In genomic region chr4:1315838-1316536, GRCh38 we compare ENCODE assay signal across 21 cellular contexts. TPM values are rescaled to one million over a fixed set of nuclear protein-coding genes. Genes with fewer than 3 reads are reported as not detected.
DNase-seq lines count a peak whose midpoint lies in the region; ATAC-seq and TF ChIP-seq lines count a peak whose summit lies in the region.
"Had no signal": no experiment of that assay in that cellular context is flagged by ENCODE, and none has a peak within 500 bp of the region (broad histone marks: within the 10 kb centered on the region; RNA-seq: fewer than 3 reads in every experiment).

No MANE protein-coding gene starts in this region.

- H3K36me3 ChIP-seq in CD4-positive, alpha-beta memory T cell (ENCODE audit: insufficient read depth, low read length): peaks cover 43% of the 10 kb centered on the region
- H3K36me3 ChIP-seq in esophagus squamous epithelium: peaks cover 32 to 98% (median 40%) of the 10 kb centered on the region in 3 donors

- H3K4me1 Mint-ChIP-seq in activated CD4-positive, alpha-beta T cell treated with anti-CD3 and anti-CD28 coated beads, Interleukin-2, amount 10 ng/mL, durations not matched to agents 24 days and 14 days: peaks cover 25% of the 10 kb centered on the region
- peaks cover 20 to 32% (median 25%) of the 10 kb centered on the region in 4 donors for H3K4me1 Mint-ChIP-seq in CD4-positive, alpha-beta memory T cell
- H3K4me1 Mint-ChIP-seq in activated CD4-positive, alpha-beta memory T cell treated with anti-CD3 and anti-CD28 coated beads for 36 hours (ENCODE audit: low read depth): peaks cover 16% of the 10 kb centered on the region
- H3K4me1 Mint-ChIP-seq in chondrocyte (ENCODE audit: low read depth): no peaks in the 10 kb centered on the region

- H3K9me3 ChIP-seq in CD4-positive, alpha-beta memory T cell (ENCODE audit: control insufficient read depth in 1 of 2, low read length in 2 of 2): no peaks in the 10 kb centered on the region
- no peaks in the 10 kb centered on the region for H3K9me3 ChIP-seq in esophagus squamous epithelium
- H3K9me3 ChIP-seq: A549, neutrophil, prostate gland, upper lobe of right lung had no signal

- peaks cover 60% of the 10 kb centered on the region for H3K36me3 Mint-ChIP-seq in activated CD4-positive, alpha-beta T cell treated with anti-CD3 and anti-CD28 coated beads, Interleukin-2, amount 10 ng/mL, durations not matched to agents 24 days and 14 days (ENCODE audit: low read depth)
- peaks cover 32 to 60% of the 10 kb centered on the region in 2 donors for H3K36me3 Mint-ChIP-seq in CD4-positive, alpha-beta memory T cell
- H3K36me3 Mint-ChIP-seq in activated CD4-positive, alpha-beta memory T cell treated with anti-CD3 and anti-CD28 coated beads for 36 hours: peaks cover 37% of the 10 kb centered on the region
- peaks cover 28% of the 10 kb centered on the region for H3K36me3 Mint-ChIP-seq in chondrocyte (ENCODE audit: low read depth)

- WGBS in esophagus squamous epithelium, 2 donors: 89 to 92% methylated on average over 12 to 21 of the region's 27 CpGs

- ATAC-seq in left colon: no peak
- ATAC-seq: A549; activated CD4-positive, CD25-positive, alpha-beta regulatory T cell treated with anti-CD3 and anti-CD28 coated beads, Interleukin-2, amount 50 U/mL, for 24 hours; GM23338; upper lobe of right lung had no signal

- peak overlapping the region; percentile 9 for H3K27ac ChIP-seq in CD4-positive, alpha-beta memory T cell (ENCODE audit: low read depth, low read length)
- no peak overlapping the region for H3K27ac ChIP-seq in esophagus squamous epithelium
- H3K27ac ChIP-seq in substantia nigra (ENCODE audit: low read depth, low read length, poor library complexity, severe bottlenecking): no peak overlapping the region
- H3K27ac ChIP-seq: A549, neutrophil, prostate gland, upper lobe of right lung had no signal

- intact Hi-C loops in activated CD4-positive, alpha-beta T cell treated with anti-CD3 and anti-CD28 coated beads, Interleukin-2, amount 10 ng/mL, durations not matched to agents 24 days and 14 days (cut with micrococcal nuclease): no loop called here
- intact Hi-C loops in CD4-positive, alpha-beta memory T cell (cut with micrococcal nuclease): no loop called here
- intact Hi-C loops in activated CD4-positive, alpha-beta memory T cell treated with anti-CD3 and anti-CD28 coated beads for 36 hours (cut with micrococcal nuclease): no loop called here
- intact Hi-C loops in esophagus squamous epithelium (cut with DNase I) (no loop called here), left colon (cut with DNase I, micrococcal nuclease) (no loop called here)

- H3K9me3 Mint-ChIP-seq in activated CD4-positive, alpha-beta T cell treated with anti-CD3 and anti-CD28 coated beads, Interleukin-2, amount 10 ng/mL, durations not matched to agents 24 days and 14 days: no peaks in the 10 kb centered on the region
- H3K9me3 Mint-ChIP-seq in CD4-positive, alpha-beta memory T cell: peaks cover 0 to 5% (median 0%) of the 10 kb centered on the region in 8 donors
- H3K9me3 Mint-ChIP-seq in activated CD4-positive, alpha-beta memory T cell treated with anti-CD3 and anti-CD28 coated beads for 36 hours: no peaks in the 10 kb centered on the region
- no peaks in the 10 kb centered on the region for H3K9me3 Mint-ChIP-seq in chondrocyte (ENCODE audit: low read depth)

- H3K4me1 ChIP-seq in CD4-positive, alpha-beta memory T cell (ENCODE audit: insufficient read depth, low read length): peaks cover 21% of the 10 kb centered on the region
- peaks cover 0 to 11% (median 0%) of the 10 kb centered on the region in 3 donors for H3K4me1 ChIP-seq in esophagus squamous epithelium
- H3K4me1 ChIP-seq: A549, prostate gland, upper lobe of right lung had no signal

- no peak for TF ChIP-seq POLR2A in esophagus squamous epithelium (IDR thresholded peaks at IDR 0.05)

- CTCF ChIA-PET in CD4-positive, alpha-beta memory T cell (lab: Charles Lee; ENCODE audit: partially characterized antibody): no interaction called here
- CTCF ChIA-PET in activated CD4-positive, alpha-beta memory T cell treated with anti-CD3 and anti-CD28 coated beads for 36 hours (lab: Charles Lee): no interaction called here

- peak overlapping the region; percentile 77 for H3K27ac Mint-ChIP-seq in activated CD4-positive, alpha-beta T cell treated with anti-CD3 and anti-CD28 coated beads, Interleukin-2, amount 10 ng/mL, durations not matched to agents 24 days and 14 days
- peak overlapping the region in 3 of 7 donors; percentile 60 to 74 (median 74) for H3K27ac Mint-ChIP-seq in CD4-positive, alpha-beta memory T cell
- H3K27ac Mint-ChIP-seq in activated CD4-positive, alpha-beta memory T cell treated with anti-CD3 and anti-CD28 coated beads for 36 hours: peak overlapping the region; percentile 54
- no peak overlapping the region for H3K27ac Mint-ChIP-seq in chondrocyte (ENCODE audit: unreplicated experiment)

- H3K27me3 ChIP-seq in CD4-positive, alpha-beta memory T cell (ENCODE audit: insufficient read depth, low read length): no peaks in the 10 kb centered on the region
- H3K27me3 ChIP-seq in esophagus squamous epithelium: no peaks in the 10 kb centered on the region
- H3K27me3 ChIP-seq: neutrophil, upper lobe of right lung had no signal

- DNase-seq in activated CD4-positive, alpha-beta T cell treated with anti-CD3 and anti-CD28 coated beads, Interleukin-2, amount 10 ng/mL, durations not matched to agents 24 days and 14 days: peak; percentile 65
- no peak for DNase-seq in activated CD4-positive, alpha-beta T cell treated with anti-CD3 and anti-CD28 coated beads for 1 hour
- no peak for DNase-seq in CD4-positive, alpha-beta memory T cell
- DNase-seq in activated CD4-positive, alpha-beta memory T cell treated with anti-CD3 and anti-CD28 coated beads for 36 hours: no peak
- DNase-seq in chondrocyte (ENCODE audit: low spot score) (peak; percentile 91), esophagus squamous epithelium (lab: John Stamatoyannopoulos, UW) (no peak), substantia nigra (lab: John Stamatoyannopoulos, UW) (no peak), left colon (no peak)
- DNase-seq: activated CD8-positive, alpha-beta memory T cell treated with anti-CD3 and anti-CD28 coated beads, Interleukin-2, amount 50 U/mL, for 4 hours; central memory CD4-positive, alpha-beta T cell; DMS79; Karpas-422; NCI-H1436 treated with DMSO at 0.1 percent for 48 hours; NCI-H446 treated with DMSO at 0.1 percent for 48 hours; stimulated activated CD8-positive, alpha-beta memory T cell treated with anti-CD3 and anti-CD28 coated beads, Interleukin-4, amount 100 ng/mL, for 48 hours; upper lobe of right lung had no signal

- POLR2A ChIA-PET in CD4-positive, alpha-beta memory T cell (lab: Charles Lee; ENCODE audit: partially characterized antibody): interaction anchor here (1.0 kb wide), 1 partner anchor 14 kb away, joined by 5 read pairs; no protein-coding TSS in a partner anchor
- POLR2A ChIA-PET in activated CD4-positive, alpha-beta memory T cell treated with anti-CD3 and anti-CD28 coated beads for 36 hours (lab: Charles Lee): no interaction called here

- TF ChIP-seq CTCF in chondrocyte (IDR thresholded peaks at IDR 0.05): no peak
- TF ChIP-seq CTCF in esophagus squamous epithelium (IDR thresholded peaks at IDR 0.05): no peak

- H3K4me3 ChIP-seq in CD4-positive, alpha-beta memory T cell (ENCODE audit: low read length in 2 of 2): no peak overlapping the region
- no peak overlapping the region for H3K4me3 ChIP-seq in esophagus squamous epithelium
- H3K4me3 ChIP-seq: A549, GM23338, prostate gland, upper lobe of right lung had no signal

- no peaks in the 10 kb centered on the region for H3K27me3 Mint-ChIP-seq in activated CD4-positive, alpha-beta T cell treated with anti-CD3 and anti-CD28 coated beads, Interleukin-2, amount 10 ng/mL, durations not matched to agents 24 days and 14 days
- no peaks in the 10 kb centered on the region for H3K27me3 Mint-ChIP-seq in CD4-positive, alpha-beta memory T cell
- H3K27me3 Mint-ChIP-seq in activated CD4-positive, alpha-beta memory T cell treated with anti-CD3 and anti-CD28 coated beads for 36 hours: no peaks in the 10 kb centered on the region
- H3K27me3 Mint-ChIP-seq in chondrocyte (ENCODE audit: low read depth): no peaks in the 10 kb centered on the region

- peak overlapping the region; percentile 54 for H3K4me3 Mint-ChIP-seq in activated CD4-positive, alpha-beta T cell treated with anti-CD3 and anti-CD28 coated beads, Interleukin-2, amount 10 ng/mL, durations not matched to agents 24 days and 14 days
- H3K4me3 Mint-ChIP-seq in CD4-positive, alpha-beta memory T cell: peak overlapping the region in 1 of 8 donors; percentile 53
- no peak overlapping the region for H3K4me3 Mint-ChIP-seq in activated CD4-positive, alpha-beta memory T cell treated with anti-CD3 and anti-CD28 coated beads for 36 hours
- H3K4me3 Mint-ChIP-seq in chondrocyte (ENCODE audit: unreplicated experiment): no peak overlapping the region
- H3K4me3 Mint-ChIP-seq: GM23338 had no signal

RNA-seq across cellular contexts. Expression of gene MAEA, which starts 26.3 kb away (rescaled TPM):
- total RNA-seq in activated CD4-positive, alpha-beta T cell treated with anti-CD3 and anti-CD28 coated beads, Interleukin-2, amount 10 ng/mL, durations not matched to agents 24 days and 14 days: 61.3 and 62.6 TPM in 2 replicates
- total RNA-seq in CD4-positive, alpha-beta memory T cell: 100 to 1,000 TPM; 101 to 106 TPM
- 10 to 100 TPM; 54.1 to 70.9 TPM for polyA plus RNA-seq in CD4-positive, alpha-beta memory T cell
- 10 to 100 TPM; 47.3 to 50.3 TPM for total RNA-seq in activated CD4-positive, alpha-beta memory T cell treated with anti-CD3 and anti-CD28 coated beads for 36 hours
- total RNA-seq in chondrocyte (54.4 to 62.6 TPM (median 56.3 TPM) in 3 replicates), esophagus squamous epithelium (10 to 100 TPM; 56.6 to 78.7 (median 67.5) TPM), left colon (100 to 1,000 TPM in 1 of 2 donors, 10 to 100 TPM in 1; 88.7 to 101 TPM)

RNA-seq across cellular contexts. Expression of gene UVSSA, which starts 31.0 kb away (rescaled TPM):
- total RNA-seq in activated CD4-positive, alpha-beta T cell treated with anti-CD3 and anti-CD28 coated beads, Interleukin-2, amount 10 ng/mL, durations not matched to agents 24 days and 14 days: 28.3 and 28.4 TPM in 2 replicates
- 10 to 100 TPM; 44.4 to 44.6 TPM for total RNA-seq in CD4-positive, alpha-beta memory T cell
- 1 to 10 TPM; 2.4 to 6.8 TPM for polyA plus RNA-seq in CD4-positive, alpha-beta memory T cell
- 10 to 100 TPM; 20.2 to 21.5 TPM for total RNA-seq in activated CD4-positive, alpha-beta memory T cell treated with anti-CD3 and anti-CD28 coated beads for 36 hours
- 20.7 to 35.1 TPM (median 20.9 TPM) in 3 replicates for total RNA-seq in chondrocyte
- 10 to 100 TPM in 3 of 4 donors, 1 to 10 TPM in 1; 7.2 to 12.8 (median 11.5) TPM for total RNA-seq in esophagus squamous epithelium
- 10 to 100 TPM; 26.7 to 33.1 TPM for total RNA-seq in left colon

Comparison
In these comparisons a context has a peak if more than half of its experiments do, and no peak if none do; other contexts are left out.
1. DNase-seq: peak in activated CD4-positive, alpha-beta T cell treated with anti-CD3 and anti-CD28 coated beads, Interleukin-2, amount 10 ng/mL, durations not matched to agents 24 days and 14 days (single experiment) and chondrocyte (single experiment); none in activated CD4-positive, alpha-beta T cell treated with anti-CD3 and anti-CD28 coated beads for 1 hour (single experiment), CD4-positive, alpha-beta memory T cell (0 of 5), activated CD4-positive, alpha-beta memory T cell treated with anti-CD3 and anti-CD28 coated beads for 36 hours (single experiment), esophagus squamous epithelium (single experiment), substantia nigra (0 of 49) and left colon (0 of 2).